In the genomic region with DNA sequence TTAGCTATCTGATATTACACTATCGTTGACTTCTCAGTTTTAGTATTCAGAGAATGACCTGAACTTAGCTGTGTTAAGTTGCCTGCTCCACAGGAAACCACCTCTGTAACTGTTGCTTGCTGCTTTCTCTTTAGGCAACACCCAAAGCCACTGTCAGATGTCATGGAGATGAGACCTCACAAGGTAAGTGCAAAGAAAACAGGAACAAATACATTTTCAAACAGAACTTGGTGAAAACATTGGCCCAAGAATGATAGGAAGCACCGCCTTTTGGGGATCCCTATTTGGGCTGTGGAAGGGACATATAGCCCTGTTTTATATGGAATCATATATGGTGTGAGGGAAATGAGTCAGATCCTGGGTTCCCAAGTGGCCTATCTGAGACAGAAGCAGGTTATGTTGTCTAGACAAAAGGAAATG, we compare ENCODE assay signal across 8 cellular contexts.
A peak's percentile ranks its signal among the peaks of the same experiment; 100 is the strongest.
DNase-seq lines count a peak whose midpoint lies in the region; ATAC-seq and TF ChIP-seq lines count a peak whose summit lies in the region.

No MANE protein-coding gene starts in this region.

- peak overlapping the region; percentile 70 to 89 (median 83) for H3K4me3 Mint-ChIP-seq in CD8-positive, alpha-beta memory T cell

- peak overlapping the region; percentile 56 for H3K4me3 ChIP-seq in CD8-positive, alpha-beta memory T cell (ENCODE audit: low read length)
- H3K4me3 ChIP-seq in lower lobe of right lung = no peak overlapping the region
- H3K4me3 ChIP-seq in heart left ventricle = peak overlapping the region in 1 of 12 donors; percentile 12

- ATAC-seq in GM19452 (IDR thresholded peaks at IDR 0.05; ENCODE audit: unreplicated experiment) (peak; percentile 94), HG03442 (IDR thresholded peaks at IDR 0.05; ENCODE audit: unreplicated experiment) (peak; percentile 92), lower lobe of right lung (peak; percentile 58 to 65), heart left ventricle (no peak)

- TF ChIP-seq CTCF in lower lobe of right lung (IDR thresholded peaks at IDR 0.05) = no peak
- no peak for TF ChIP-seq CTCF in heart left ventricle (IDR thresholded peaks at IDR 0.05)

- WGBS in heart left ventricle, 4 donors = 60 to 74% (median 65%) methylated on average over 2 of the region's 2 CpGs

- peaks cover 70 to 88% (median 84%) of the 10 kb centered on the region in 3 donors for H3K4me1 Mint-ChIP-seq in CD8-positive, alpha-beta memory T cell

- peak; percentile 30 to 88 (median 85) for DNase-seq in CD8-positive, alpha-beta memory T cell
- peak; percentile 51 for DNase-seq in activated CD4-positive, alpha-beta T cell treated with anti-CD3 and anti-CD28 coated beads for 48 hours
- no peak for DNase-seq in lower lobe of right lung
- DNase-seq in heart left ventricle = no peak
- DNase-seq in NCI-H1436 (lab: John Stamatoyannopoulos, UW) = no peak
- DNase-seq in hepatic stellate cell (ENCODE audit: low spot score) = no peak

- no peak for TF ChIP-seq POLR2A in heart left ventricle (IDR thresholded peaks at IDR 0.05)

- no peaks in the 10 kb centered on the region for H3K9me3 ChIP-seq in CD8-positive, alpha-beta memory T cell (ENCODE audit: low read length)
- H3K9me3 ChIP-seq in lower lobe of right lung (no peaks in the 10 kb centered on the region), heart left ventricle (no peaks in the 10 kb centered on the region)

- peaks cover 9 to 27% (median 13%) of the 10 kb centered on the region in 5 donors for H3K9me3 Mint-ChIP-seq in CD8-positive, alpha-beta memory T cell

- peak overlapping the region; percentile 91 for H3K27ac ChIP-seq in CD8-positive, alpha-beta memory T cell (ENCODE audit: low read depth, low read length)
- peak overlapping the region; percentile 47 for H3K27ac ChIP-seq in lower lobe of right lung
- H3K27ac ChIP-seq in heart left ventricle = peak overlapping the region in 2 of 12 donors; percentile 28 to 81

- no peaks in the 10 kb centered on the region for H3K36me3 ChIP-seq in CD8-positive, alpha-beta memory T cell (ENCODE audit: insufficient read depth, low read length)
- H3K36me3 ChIP-seq in lower lobe of right lung = no peaks in the 10 kb centered on the region
- no peaks in the 10 kb centered on the region for H3K36me3 ChIP-seq in heart left ventricle

- CTCF ChIA-PET in CD8-positive, alpha-beta memory T cell (lab: Charles Lee) = interaction anchor here (1.0 to 4.9 kb wide), 3 partner anchors 11 to 334 kb away, joined by 3 to 38 read pairs (median 13); partner anchors contain the start of gene ITGA4

- peak overlapping the region; percentile 94 to 100 (median 98) for H3K27ac Mint-ChIP-seq in CD8-positive, alpha-beta memory T cell

- POLR2A ChIA-PET in CD8-positive, alpha-beta memory T cell (lab: Charles Lee) = interaction anchor here (0.6 to 1.3 kb wide), 7 partner anchors 9 to 342 kb away, joined by 3 to 5 read pairs (median 3); partner anchors contain the start of gene ITGA4

- H3K27me3 Mint-ChIP-seq in CD8-positive, alpha-beta memory T cell = no peaks in the 10 kb centered on the region

- peaks cover 7 to 43% (median 33%) of the 10 kb centered on the region in 3 donors for H3K36me3 Mint-ChIP-seq in CD8-positive, alpha-beta memory T cell

- intact Hi-C loops in lower lobe of right lung (cut with DNase I) = no loop called here
- intact Hi-C loops in heart left ventricle (cut with DNase I) = no loop called here

- H3K27me3 ChIP-seq in CD8-positive, alpha-beta memory T cell (ENCODE audit: insufficient read depth, low read length, poor library complexity, severe bottlenecking) = no peaks in the 10 kb centered on the region
- no peaks in the 10 kb centered on the region for H3K27me3 ChIP-seq in lower lobe of right lung (ENCODE audit: low read depth)
- H3K27me3 ChIP-seq in heart left ventricle = no peaks in the 10 kb centered on the region

- peaks cover 61% of the 10 kb centered on the region for H3K4me1 ChIP-seq in CD8-positive, alpha-beta memory T cell (ENCODE audit: insufficient read depth, low read length)
- H3K4me1 ChIP-seq in lower lobe of right lung (no peaks in the 10 kb centered on the region), heart left ventricle (no peaks in the 10 kb centered on the region)

Comparison
In these comparisons a context has a peak if more than half of its experiments do, and no peak if none do; other contexts are left out.
1. DNase-seq: peak in CD8-positive, alpha-beta memory T cell (5 of 5) and activated CD4-positive, alpha-beta T cell treated with anti-CD3 and anti-CD28 coated beads for 48 hours (single experiment); none in lower lobe of right lung (single experiment), heart left ventricle (0 of 5), NCI-H1436 (single experiment) and hepatic stellate cell (single experiment).
2. ATAC-seq: peak in GM19452 (single experiment), HG03442 (single experiment) and lower lobe of right lung (2 of 2); none in heart left ventricle (0 of 4).